ENCODE assay signal across 1 cellular context in genomic region chr22:41264408-41264941, GRCh38.
TF ChIP-seq lines count a peak whose summit lies in the region.

No MANE protein-coding gene starts in this region.

TF ChIP-seq in H1, 55 proteins besides CTCF, POLR2A, EP300 and RAD21:
- TF ChIP-seq SUZ12 (IDR thresholded peaks at IDR 0.05; ENCODE audit: low read length): no peak
- no peak for TF ChIP-seq CREB1 (IDR thresholded peaks at IDR 0.05)
- TF ChIP-seq KDM1A (IDR thresholded peaks at IDR 0.05; ENCODE audit: borderline replicate concordance, low read length): no peak
- TF ChIP-seq MAFK (IDR thresholded peaks at IDR 0.05; ENCODE audit: low read depth, low read length): no peak
- TF ChIP-seq CBX8 (IDR thresholded peaks at IDR 0.05; ENCODE audit: borderline replicate concordance, low read depth, low read length): no peak
- no peak for TF ChIP-seq TBP (IDR thresholded peaks at IDR 0.05; ENCODE audit: low read depth, low read length)
- TF ChIP-seq SP1 (IDR thresholded peaks at IDR 0.05; ENCODE audit: low read depth, low read length): no peak
- TF ChIP-seq TAF1 (IDR thresholded peaks at IDR 0.05; ENCODE audit: low read depth, low read length): no peak
- no peak for TF ChIP-seq ASH2L (IDR thresholded peaks at IDR 0.05; ENCODE audit: low read length)
- no peak for TF ChIP-seq TEAD4 (IDR thresholded peaks at IDR 0.05; ENCODE audit: low read depth, low read length)
